In genomic region chr10:35573786-35574185, GRCh38 we compare ENCODE assay signal across 21 cellular contexts. TPM values are rescaled to one million over a fixed set of nuclear protein-coding genes. Genes with fewer than 3 reads are reported as not detected.
DNase-seq lines count a peak whose midpoint lies in the region; ATAC-seq, FAIRE-seq and TF ChIP-seq lines count a peak whose summit lies in the region.
"Had no signal": no experiment of that assay in that cellular context is flagged by ENCODE, and none has a peak within 500 bp of the region (broad histone marks: within the 10 kb centered on the region; RNA-seq: fewer than 3 reads in every experiment).

No MANE protein-coding gene starts in this region.

- H3K79me2 ChIP-seq in osteoblast (ENCODE audit: insufficient read depth, low read length), result no peaks in the 10 kb centered on the region

- H3K9me3 ChIP-seq in osteoblast (ENCODE audit: low read depth, low read length), result no peaks in the 10 kb centered on the region
- H3K9me3 ChIP-seq: A549, BLaER1 had no signal

- ATAC-seq in GM21619 (IDR thresholded peaks at IDR 0.05; ENCODE audit: unreplicated experiment), result no peak
- ATAC-seq: GM12878 had no signal

- FAIRE-seq in D721Med (lab: Jason Lieb, UNC), result no peak
- FAIRE-seq: A549, GM12878 had no signal

- peaks cover 14% of the 10 kb centered on the region for H3K27me3 Mint-ChIP-seq in endothelial cell (ENCODE audit: unreplicated experiment)
- H3K27me3 Mint-ChIP-seq: CD4-positive, alpha-beta memory T cell; IgD-negative memory B cell had no signal

- peak overlapping the region; percentile 92 for H3K27ac ChIP-seq in osteoblast (ENCODE audit: low read depth, low read length)
- H3K27ac ChIP-seq: 22Rv1, A549, BLaER1, HL-60 had no signal

- peak overlapping the region; percentile 1 for H3K27ac Mint-ChIP-seq in endothelial cell (ENCODE audit: unreplicated experiment)

- H3K36me3 ChIP-seq in osteoblast (ENCODE audit: insufficient read depth, low read length), result peaks cover 14% of the 10 kb centered on the region

- H2AFZ ChIP-seq in osteoblast (ENCODE audit: low read length), result no peak overlapping the region

- H4K20me1 ChIP-seq in osteoblast (ENCODE audit: insufficient read depth, low read length), result no peaks in the 10 kb centered on the region
- H4K20me1 ChIP-seq: BLaER1 had no signal

- no peak overlapping the region for H3K4me3 Mint-ChIP-seq in endothelial cell (ENCODE audit: unreplicated experiment)
- H3K4me3 Mint-ChIP-seq: CD14-positive monocyte; CD4-positive, alpha-beta memory T cell; IgD-negative memory B cell had no signal

- H3K27me3 ChIP-seq in osteoblast (ENCODE audit: insufficient read depth, low read length), result no peaks in the 10 kb centered on the region
- H3K27me3 ChIP-seq: BLaER1 had no signal

- H3K4me2 ChIP-seq in osteoblast (ENCODE audit: insufficient read depth, low read length), result no peak overlapping the region
- H3K4me2 ChIP-seq: A549, BLaER1 had no signal

- H3K4me1 ChIP-seq in osteoblast (ENCODE audit: insufficient read depth, low read length), result peaks cover 26% of the 10 kb centered on the region
- H3K4me1 ChIP-seq: A549 had no signal

- peaks cover 20% of the 10 kb centered on the region for H3K36me3 Mint-ChIP-seq in endothelial cell (ENCODE audit: low read depth, unreplicated experiment)

- DNase-seq in NCI-H82 (lab: John Stamatoyannopoulos, UW) (peak; percentile 3), NCI-H82 treated with DMSO at 0.1 percent for 48 hours (lab: John Stamatoyannopoulos, UW; ENCODE audit: unreplicated experiment) (no peak), LHCN-M2 (ENCODE audit: low read depth) (peak; percentile 87), endothelial cell (ENCODE audit: low spot score) (no peak), osteoblast (ENCODE audit: insufficient read length, low spot score, missing footprints) (no peak), D721Med (ENCODE audit: insufficient read length, low spot score) (no peak), NCI-H446 treated with DMSO at 0.1 percent for 48 hours (lab: John Stamatoyannopoulos, UW) (no peak)
- DNase-seq: CD4-positive, alpha-beta memory T cell; DMS79 treated with DMSO at 0.1 percent for 48 hours; HCEC 1CT had no signal

- no peak for TF ChIP-seq CTCF in endothelial cell (IDR thresholded peaks at IDR 0.05; ENCODE audit: unreplicated experiment)
- no peak for TF ChIP-seq CTCF in osteoblast (IDR thresholded peaks at IDR 0.05; ENCODE audit: extremely low read depth, low read depth, low read length)
- no peak for TF ChIP-seq CTCF in D721Med (IDR thresholded peaks at IDR 0.05; ENCODE audit: insufficient read depth, missing control alignments)

- peaks cover 9% of the 10 kb centered on the region for H3K4me1 Mint-ChIP-seq in endothelial cell (ENCODE audit: unreplicated experiment)
- H3K4me1 Mint-ChIP-seq: CD14-positive monocyte, IgD-negative memory B cell had no signal

- H3K9me3 Mint-ChIP-seq in endothelial cell (ENCODE audit: unreplicated experiment), result no peaks in the 10 kb centered on the region

- H3K4me3 ChIP-seq in osteoblast (ENCODE audit: insufficient read depth, low read length), result no peak overlapping the region
- H3K4me3 ChIP-seq: A549, BLaER1, GM12878 had no signal

RNA-seq across cellular contexts. Expression of gene GJD4, which starts 31.4 kb away (rescaled TPM):
- total RNA-seq in LHCN-M2 (2014; rRNA removed) (0.06 TPM in 1 of 2 replicates, not detected in the other), endothelial cell (ENCODE audit: unreplicated experiment) (not detected), osteoblast (under 0.01 TPM in 1 of 2 replicates, not detected in the other)
- polyA plus RNA-seq in LHCN-M2 (2012), result not detected
- total RNA-seq: GM12878, H4, HT1080 had no signal
- polyA plus RNA-seq: A549; AG04450; CD14-positive monocyte; CD4-positive, alpha-beta memory T cell; GM12878; IgD-negative memory B cell had no signal

Comparison
In these comparisons a context has a peak if more than half of its experiments do, and no peak if none do; other contexts are left out.
1. DNase-seq: peak in NCI-H82 (single experiment) and LHCN-M2 (single experiment); none in NCI-H82 treated with DMSO at 0.1 percent for 48 hours (single experiment), endothelial cell (single experiment), osteoblast (single experiment), D721Med (single experiment) and NCI-H446 treated with DMSO at 0.1 percent for 48 hours (single experiment).